Comparison of ENCODE assay signal across 14 cellular contexts in the genomic region with DNA sequence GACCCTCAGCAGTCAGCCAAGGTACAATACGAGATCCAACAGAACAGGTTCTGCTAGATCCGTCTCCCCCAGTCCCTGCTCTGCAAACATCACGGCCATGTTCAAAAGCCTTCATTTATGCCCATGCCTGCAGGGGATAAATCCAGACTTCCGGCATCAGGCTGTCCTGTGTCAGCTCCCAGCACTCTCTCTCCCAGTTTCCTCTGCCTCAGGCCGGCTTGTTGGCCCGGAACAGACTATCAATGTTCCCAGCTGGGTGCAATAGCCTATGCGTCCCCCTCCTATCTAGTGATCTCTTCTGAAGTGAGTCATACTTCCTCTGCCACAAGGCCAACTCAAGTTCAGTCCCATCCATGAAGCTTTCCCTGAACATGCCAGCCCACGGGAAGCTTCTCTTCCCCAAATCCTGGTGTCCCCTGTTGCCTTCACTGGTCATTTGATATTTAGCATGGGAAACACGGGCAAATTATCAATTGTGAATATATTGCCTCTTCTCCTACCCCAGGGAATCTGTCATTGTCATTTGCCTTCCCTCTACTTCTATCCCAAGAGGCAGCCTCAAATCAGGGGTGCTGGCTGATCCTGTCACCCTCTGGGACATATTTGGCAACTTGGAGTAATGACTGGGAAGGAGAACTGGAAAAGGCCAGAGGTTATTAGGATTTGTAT. TPM values are rescaled to one million over a fixed set of nuclear protein-coding genes. Genes with fewer than 3 reads are reported as not detected.
DNase-seq lines count a peak whose midpoint lies in the region; ATAC-seq, FAIRE-seq and TF ChIP-seq lines count a peak whose summit lies in the region.
"Had no signal": no experiment of that assay in that cellular context is flagged by ENCODE, and none has a peak within 500 bp of the region (broad histone marks: within the 10 kb centered on the region; RNA-seq: fewer than 3 reads in every experiment).

No MANE protein-coding gene starts in this region.

- DNase-seq in EL (peak; percentile 70), NB4 (ENCODE audit: low read depth) (peak; percentile 38), bronchial epithelial cell (ENCODE audit: low read depth) (peak; percentile 56), mucosa of gallbladder (ENCODE audit: low spot score) (peak; percentile 45), dedifferentiated amniotic fluid mesenchymal stem cell (ENCODE audit: extremely low spot score) (no peak), hippocampal formation (lab: John Stamatoyannopoulos, UW) (no peak)
- DNase-seq: activated CD4-positive, alpha-beta T cell treated with anti-CD3 and anti-CD28 coated beads, Interleukin-2, amount 50 U/mL, for 4 hours; heart left ventricle; NCI-H226; right cardiac atrium had no signal

- no peaks in the 10 kb centered on the region for H3K36me3 ChIP-seq in bronchial epithelial cell (ENCODE audit: control insufficient read depth, insufficient read depth, low read length)
- H3K36me3 ChIP-seq: heart left ventricle had no signal

- no peak for FAIRE-seq in bronchial epithelial cell (lab: Jason Lieb, UNC)

- TF ChIP-seq POLR2A in NB4 (IDR thresholded peaks at IDR 0.05; ENCODE audit: extremely low read depth, insufficient read length), result no peak

- TF ChIP-seq CTCF in NB4 (IDR thresholded peaks at IDR 0.05; ENCODE audit: low read depth, low read length), result no peak
- no peak for TF ChIP-seq CTCF in bronchial epithelial cell (IDR thresholded peaks at IDR 0.05; ENCODE audit: insufficient read depth, low read length, severe bottlenecking)

- ATAC-seq in HG03571 (IDR thresholded peaks at IDR 0.05; ENCODE audit: unreplicated experiment) (no peak), GM21786 (IDR thresholded peaks at IDR 0.05; ENCODE audit: unreplicated experiment) (no peak)
- ATAC-seq: activated naive CD4-positive, alpha-beta T cell treated with anti-CD3 and anti-CD28 coated beads, Interleukin-2, amount 50 U/mL, for 72 hours; heart left ventricle; right cardiac atrium had no signal

- no peaks in the 10 kb centered on the region for H3K27me3 ChIP-seq in bronchial epithelial cell (ENCODE audit: control insufficient read depth, insufficient read depth, low read length)

- H3K4me3 ChIP-seq in NB4 (ENCODE audit: low read depth, low read length), result no peak overlapping the region
- no peak overlapping the region for H3K4me3 ChIP-seq in bronchial epithelial cell (ENCODE audit: low read depth, low read length)
- H3K4me3 ChIP-seq: heart left ventricle had no signal

RNA-seq across cellular contexts. Expression of a gene that starts 51.1 kb away (rescaled TPM):
- total RNA-seq in bronchial epithelial cell, result under 0.01 TPM in 1 of 2 replicates, not detected in the other
- 44.4 TPM for total RNA-seq in mucosa of gallbladder
- total RNA-seq: activated naive CD4-positive, alpha-beta T cell treated with anti-CD3 and anti-CD28 coated beads, Interleukin-2, amount 50 U/mL, for 72 hours; dermis microvascular lymphatic vessel endothelial cell; heart left ventricle; right cardiac atrium had no signal

Comparison
In these comparisons a context has a peak if more than half of its experiments do, and no peak if none do; other contexts are left out.
1. DNase-seq: peak in EL (single experiment), NB4 (single experiment), bronchial epithelial cell (single experiment) and mucosa of gallbladder (single experiment); none in dedifferentiated amniotic fluid mesenchymal stem cell (single experiment) and hippocampal formation (0 of 2).
2. RNA of a gene that starts 51.1 kb away (total RNA-seq): 44.4 TPM in mucosa of gallbladder (single experiment); under 0.01 TPM in bronchial epithelial cell; every median in the first group is over 10 times any median in the second.